ENCODE assay signal across 17 cellular contexts in genomic region chr9:126160854-126161329, GRCh38.
A peak's percentile ranks its signal among the peaks of the same experiment; 100 is the strongest.
DNase-seq lines count a peak whose midpoint lies in the region; ATAC-seq and TF ChIP-seq lines count a peak whose summit lies in the region.
"Had no signal": no experiment of that assay in that cellular context is flagged by ENCODE, and none has a peak within 500 bp of the region (broad histone marks: within the 10 kb centered on the region; RNA-seq: fewer than 3 reads in every experiment).

No MANE protein-coding gene starts in this region.

- no peaks in the 10 kb centered on the region for H4K20me1 ChIP-seq in neural cell (ENCODE audit: insufficient read depth)

- peaks cover 10% of the 10 kb centered on the region for H3K27me3 Mint-ChIP-seq in activated CD8-positive, alpha-beta T cell treated with anti-CD3 and anti-CD28 coated beads for 36 hours
- peaks cover 2% of the 10 kb centered on the region for H3K27me3 Mint-ChIP-seq in activated CD8-positive, alpha-beta T cell treated with anti-CD3 and anti-CD28 coated beads, Interleukin-2, amount 10 ng/mL, durations not matched to agents 7 days and 5 days (ENCODE audit: low read depth)
- peaks cover 24% of the 10 kb centered on the region for H3K27me3 Mint-ChIP-seq in nephron progenitor cell (ENCODE audit: low read depth, poor library complexity)

- no peak overlapping the region for H3K4me3 ChIP-seq in SJCRH30
- no peak overlapping the region for H3K4me3 ChIP-seq in neural cell (ENCODE audit: low read length)
- H3K4me3 ChIP-seq: A549, GM23248, HAP-1 had no signal

- no peaks in the 10 kb centered on the region for H3K9me3 Mint-ChIP-seq in activated CD8-positive, alpha-beta T cell treated with anti-CD3 and anti-CD28 coated beads for 36 hours
- no peaks in the 10 kb centered on the region for H3K9me3 Mint-ChIP-seq in activated CD8-positive, alpha-beta T cell treated with anti-CD3 and anti-CD28 coated beads, Interleukin-2, amount 10 ng/mL, durations not matched to agents 7 days and 5 days (ENCODE audit: insufficient read depth)
- H3K9me3 Mint-ChIP-seq in nephron progenitor cell, result no peaks in the 10 kb centered on the region
- H3K9me3 Mint-ChIP-seq: CD8-positive, alpha-beta T cell had no signal

- no peaks in the 10 kb centered on the region for H3K9me3 ChIP-seq in SJCRH30 (replicated peaks)
- no peaks in the 10 kb centered on the region for H3K9me3 ChIP-seq in neural cell (ENCODE audit: low read length)
- H3K9me3 ChIP-seq: A549, HAP-1 had no signal

- CTCF ChIA-PET in activated CD8-positive, alpha-beta T cell treated with anti-CD3 and anti-CD28 coated beads for 36 hours (lab: Charles Lee), result no interaction called here
- CTCF ChIA-PET in activated CD8-positive, alpha-beta T cell treated with anti-CD3 and anti-CD28 coated beads, Interleukin-2, amount 10 ng/mL, durations not matched to agents 7 days and 5 days (lab: Charles Lee), result no interaction called here

- H3K79me2 ChIP-seq in neural cell (replicated peaks; ENCODE audit: insufficient read depth, low read length), result no peaks in the 10 kb centered on the region

- H2AFZ ChIP-seq in neural cell (ENCODE audit: low read depth, low read length), result no peak overlapping the region
- H2AFZ ChIP-seq: GM23248 had no signal

- no peak for DNase-seq in activated CD8-positive, alpha-beta T cell treated with anti-CD3 and anti-CD28 coated beads for 36 hours
- DNase-seq in activated CD8-positive, alpha-beta T cell treated with anti-CD3 and anti-CD28 coated beads, Interleukin-2, amount 10 ng/mL, durations not matched to agents 7 days and 5 days, result no peak
- DNase-seq in SJCRH30, result no peak
- no peak for DNase-seq in SIG-M5 treated with dmso at 0.1 percent for 504 hours (lab: John Stamatoyannopoulos, UW; ENCODE audit: unreplicated experiment)
- no peak for DNase-seq in nephron progenitor cell
- DNase-seq: Calu3, DMS79 treated with DMSO at 0.1 percent for 48 hours, GF-D8, GM23248 had no signal

- peak; percentile 53 for TF ChIP-seq CTCF in activated CD8-positive, alpha-beta T cell treated with anti-CD3 and anti-CD28 coated beads for 36 hours (IDR thresholded peaks at IDR 0.05)
- TF ChIP-seq CTCF in neural cell (IDR thresholded peaks at IDR 0.05; ENCODE audit: poor library complexity, severe bottlenecking) (no peak), nephron progenitor cell (IDR thresholded peaks at IDR 0.05) (no peak)

- no peak for TF ChIP-seq EP300 in neural cell (conservative IDR thresholded peaks at IDR 0.05; ENCODE audit: poor library complexity, severe bottlenecking)

- H3K36me3 ChIP-seq in SJCRH30, result no peaks in the 10 kb centered on the region
- H3K36me3 ChIP-seq in neural cell (ENCODE audit: insufficient read depth, low read length), result no peaks in the 10 kb centered on the region
- H3K36me3 ChIP-seq: HAP-1 had no signal

- no peaks in the 10 kb centered on the region for H3K4me1 Mint-ChIP-seq in activated CD8-positive, alpha-beta T cell treated with anti-CD3 and anti-CD28 coated beads for 36 hours (ENCODE audit: low read depth)
- no peaks in the 10 kb centered on the region for H3K4me1 Mint-ChIP-seq in activated CD8-positive, alpha-beta T cell treated with anti-CD3 and anti-CD28 coated beads, Interleukin-2, amount 10 ng/mL, durations not matched to agents 7 days and 5 days (ENCODE audit: low read depth)
- H3K4me1 Mint-ChIP-seq in nephron progenitor cell, result peaks cover 31% of the 10 kb centered on the region

- H3K9me2 ChIP-seq in neural cell (ENCODE audit: insufficient read depth, low read length), result no peaks in the 10 kb centered on the region

- no peak overlapping the region for H3K4me2 ChIP-seq in neural cell (ENCODE audit: low read length)
- H3K4me2 ChIP-seq: A549 had no signal

- intact Hi-C loops in activated CD8-positive, alpha-beta T cell treated with anti-CD3 and anti-CD28 coated beads for 36 hours (cut with micrococcal nuclease), result no loop called here

- H3K36me3 Mint-ChIP-seq in activated CD8-positive, alpha-beta T cell treated with anti-CD3 and anti-CD28 coated beads for 36 hours (ENCODE audit: low read depth), result no peaks in the 10 kb centered on the region
- no peaks in the 10 kb centered on the region for H3K36me3 Mint-ChIP-seq in activated CD8-positive, alpha-beta T cell treated with anti-CD3 and anti-CD28 coated beads, Interleukin-2, amount 10 ng/mL, durations not matched to agents 7 days and 5 days (ENCODE audit: low read depth)
- H3K36me3 Mint-ChIP-seq in nephron progenitor cell (ENCODE audit: low read depth), result no peaks in the 10 kb centered on the region
- H3K36me3 Mint-ChIP-seq: CD8-positive, alpha-beta T cell had no signal

- ATAC-seq in activated CD8-positive, alpha-beta T cell treated with anti-CD3 and anti-CD28 coated beads for 36 hours, result no peak
- no peak for ATAC-seq in activated CD8-positive, alpha-beta T cell treated with anti-CD3 and anti-CD28 coated beads, Interleukin-2, amount 10 ng/mL, durations not matched to agents 7 days and 5 days
- no peak for ATAC-seq in GM19351 (IDR thresholded peaks at IDR 0.05; ENCODE audit: unreplicated experiment)
- ATAC-seq: A549; CD8-positive, alpha-beta T cell had no signal

- H3K4me1 ChIP-seq in SJCRH30, result peaks cover 22% of the 10 kb centered on the region
- H3K4me1 ChIP-seq: A549, HAP-1 had no signal

- H3K4me3 Mint-ChIP-seq in activated CD8-positive, alpha-beta T cell treated with anti-CD3 and anti-CD28 coated beads for 36 hours, result no peak overlapping the region
- H3K4me3 Mint-ChIP-seq in activated CD8-positive, alpha-beta T cell treated with anti-CD3 and anti-CD28 coated beads, Interleukin-2, amount 10 ng/mL, durations not matched to agents 7 days and 5 days, result no peak overlapping the region
- H3K4me3 Mint-ChIP-seq in nephron progenitor cell, result no peak overlapping the region
- H3K4me3 Mint-ChIP-seq: CD8-positive, alpha-beta T cell had no signal

- TF ChIP-seq RAD21 in neural cell (conservative IDR thresholded peaks at IDR 0.05), result no peak

- H3K27ac Mint-ChIP-seq in activated CD8-positive, alpha-beta T cell treated with anti-CD3 and anti-CD28 coated beads for 36 hours, result no peak overlapping the region
- no peak overlapping the region for H3K27ac Mint-ChIP-seq in activated CD8-positive, alpha-beta T cell treated with anti-CD3 and anti-CD28 coated beads, Interleukin-2, amount 10 ng/mL, durations not matched to agents 7 days and 5 days
- H3K27ac Mint-ChIP-seq in nephron progenitor cell, result no peak overlapping the region
- H3K27ac Mint-ChIP-seq: CD8-positive, alpha-beta T cell had no signal

- H3K27ac ChIP-seq in SJCRH30 (peak overlapping the region; percentile 37), neural cell (ENCODE audit: low read length) (peak overlapping the region; percentile 97)
- H3K27ac ChIP-seq: 22Rv1, A549, C4-2B, GM23248, HL-60 had no signal

- H3K27me3 ChIP-seq in SJCRH30, result no peaks in the 10 kb centered on the region
- no peaks in the 10 kb centered on the region for H3K27me3 ChIP-seq in neural cell (ENCODE audit: insufficient read depth, low read depth, low read length)

- no peak overlapping the region for H3K9ac ChIP-seq in neural cell (ENCODE audit: low read length)
- H3K9ac ChIP-seq: GM23248 had no signal

- peaks cover 13% of the 10 kb centered on the region for H3F3A ChIP-seq in neural cell (ENCODE audit: insufficient read depth, low read length, poor library complexity, severe bottlenecking)

- POLR2A ChIA-PET in activated CD8-positive, alpha-beta T cell treated with anti-CD3 and anti-CD28 coated beads for 36 hours (lab: Charles Lee), result no interaction called here
- POLR2A ChIA-PET in activated CD8-positive, alpha-beta T cell treated with anti-CD3 and anti-CD28 coated beads, Interleukin-2, amount 10 ng/mL, durations not matched to agents 7 days and 5 days (lab: Charles Lee), result no interaction called here

TF ChIP-seq in neural cell, 6 proteins besides CTCF, POLR2A, EP300 and RAD21:
- TF ChIP-seq REST (IDR thresholded peaks at IDR 0.05; ENCODE audit: borderline replicate concordance) (no peak), MXI1 (conservative IDR thresholded peaks at IDR 0.05; ENCODE audit: poor library complexity, severe bottlenecking) (no peak), EZH2 (IDR thresholded peaks at IDR 0.05; ENCODE audit: borderline replicate concordance, insufficient read depth, low read length, poor library complexity, severe bottlenecking) (no peak), POLR2AphosphoS5 (IDR thresholded peaks at IDR 0.05) (no peak), SMC3 (conservative IDR thresholded peaks at IDR 0.05; ENCODE audit: poor library complexity) (no peak), TAF1 (IDR thresholded peaks at IDR 0.05; ENCODE audit: low read depth) (no peak)
